In genomic region chr5:173144200-173145176, GRCh38 we compare ENCODE assay signal across 8 cellular contexts. TPM values are rescaled to one million over a fixed set of nuclear protein-coding genes. Genes with fewer than 3 reads are reported as not detected.
DNase-seq lines count a peak whose midpoint lies in the region; ATAC-seq, FAIRE-seq and TF ChIP-seq lines count a peak whose summit lies in the region.

Gene BNIP1, plus strand, starts transcription at chr5:173144531. Its CDS starts 15 bp downstream, at chr5:173144546.

- H3K79me2 ChIP-seq in H1 (ENCODE audit: control insufficient read depth in 1 of 2, insufficient read depth in 2 of 2, low read length in 2 of 2): no peaks in the 10 kb centered on the region

- DNase-seq in Caki2 (ENCODE audit: low read depth) (peak; percentile 98), HUDEP-2 (lab: John Stamatoyannopoulos, UW; ENCODE audit: unreplicated experiment in 76 of 76) (peak in 75 of 76 experiments; percentile 37 to 94 (median 88)), NOMO-1 treated with dmso at 0.1 percent for 144 hours (lab: John Stamatoyannopoulos, UW; ENCODE audit: unreplicated experiment) (peak; percentile 81), H1 (ENCODE audit: low read depth in 1 of 2, low spot score in 2 of 2) (peak; percentile 87 to 99), memory B cell (ENCODE audit: low spot score in 2 of 2) (peak; percentile 98 to 99)
- DNase-seq in activated CD8-positive, alpha-beta memory T cell treated with anti-CD3 and anti-CD28 coated beads for 48 hours (ENCODE audit: low read depth in 2 of 3, low spot score in 2 of 3): peak; percentile 85 to 97 (median 96)
- DNase-seq in stimulated activated CD8-positive, alpha-beta memory T cell treated with anti-CD3 and anti-CD28 coated beads, Interleukin-12 subunit alpha, Interleukin-12 subunit beta, amount 100 ng/mL, for 24 hours (ENCODE audit: extremely low read depth): peak; percentile 92

- CTCF ChIA-PET in H1 (lab: Charles Lee; ENCODE audit: partially characterized antibody): interaction anchor here (0.7 to 2.8 kb wide), 24 partner anchors 9 to 971 kb away, joined by 3 to 15 read pairs (median 4); no protein-coding TSS in a partner anchor

- peak within 1 kb of the TSS; percentile 100 for H2AFZ ChIP-seq in H1 (ENCODE audit: low read length)

- peak in 1 of 2 experiments; percentile 63; a peak in 2 of 3 replicates for TF ChIP-seq POLR2A in H1 (IDR thresholded peaks at IDR 0.05; ENCODE audit: control extremely low read depth in 1 of 2, low read depth in 2 of 2, low read length in 2 of 2)

- H4K5ac ChIP-seq in H1 (ENCODE audit: insufficient read length, low read depth, low read length): peak within 1 kb of the TSS; percentile 32

- FAIRE-seq in H1 (lab: Jason Lieb, UNC): peak; percentile 88

- peak in 1 of 2 experiments; percentile 89; a peak in 2 of 3 replicates for TF ChIP-seq EP300 in H1 (IDR thresholded peaks at IDR 0.05; ENCODE audit: borderline replicate concordance in 1 of 2, low read depth in 2 of 2, low read length in 2 of 2)

- peak within 1 kb of the TSS in 3 of 4 experiments; percentile 60 to 66 (median 65); a peak in 5 of 7 replicates for H3K9ac ChIP-seq in H1 (replicated peaks in 1 of 4; ENCODE audit: extremely low read depth in 1 of 4, low read depth in 3 of 4, low read length in 3 of 4)

- peaks cover 0 to 3% (median 0%) of the 10 kb centered on the region in 4 experiments; a peak in 3 of 8 replicates for H3K36me3 ChIP-seq in H1 (ENCODE audit: control insufficient read depth in 2 of 4, insufficient read depth in 4 of 4, low read length in 3 of 4)

- no peak within 1 kb of the TSS for H3K23ac ChIP-seq in H1 (ENCODE audit: insufficient read length)

- H2BK15ac ChIP-seq in H1 (ENCODE audit: low read length): no peak within 1 kb of the TSS

- no peak within 1 kb of the TSS for H4K91ac ChIP-seq in H1 (replicated peaks; ENCODE audit: insufficient read length, low read length)

- no peak within 1 kb of the TSS for H3K4ac ChIP-seq in H1 (replicated peaks; ENCODE audit: insufficient read length, low read depth, low read length)

- peak within 1 kb of the TSS; percentile 29; the same call in 1 of the 2 replicates for H2BK5ac ChIP-seq in H1 (ENCODE audit: low read depth, low read length)

- peak; percentile 58 to 66 for TF ChIP-seq RAD21 in H1 (IDR thresholded peaks at IDR 0.05 in 1 of 2, conservative IDR thresholded peaks at IDR 0.05 in 1 of 2; ENCODE audit: low read depth in 2 of 2, low read length in 2 of 2)

- peak; percentile 88 to 98 (median 92) for TF ChIP-seq CTCF in H1 (IDR thresholded peaks at IDR 0.05; ENCODE audit: control extremely low read depth in 1 of 3, insufficient read depth in 1 of 3, low read depth in 1 of 3, low read length in 3 of 3)

- H4K8ac ChIP-seq in H1 (ENCODE audit: extremely low read depth, insufficient read depth, low read length): peak within 1 kb of the TSS; percentile 58

- H3K4me2 ChIP-seq in H1 (ENCODE audit: insufficient read depth in 1 of 2, low read depth in 2 of 2, low read length in 2 of 2): peak within 1 kb of the TSS; percentile 58 to 93

- no peaks in the 10 kb centered on the region for H3K79me1 ChIP-seq in H1 (ENCODE audit: low read depth, low read length)

- peak within 1 kb of the TSS; percentile 97 for H3K27ac Mint-ChIP-seq in memory B cell

- no peak within 1 kb of the TSS for H2BK120ac ChIP-seq in H1 (replicated peaks; ENCODE audit: low read depth, low read length)

- H3K4me3 ChIP-seq in H1 (ENCODE audit: extremely low read depth in 1 of 4, insufficient read depth in 2 of 4, low read depth in 3 of 4, low read length in 4 of 4): peak within 1 kb of the TSS; percentile 58 to 97 (median 94)

- H3K56ac ChIP-seq in H1 (replicated peaks; ENCODE audit: insufficient read length, low read depth, low read length): no peak within 1 kb of the TSS

- H3K4me3 Mint-ChIP-seq in memory B cell: peak within 1 kb of the TSS; percentile 95

- H3K36me3 Mint-ChIP-seq in memory B cell: peaks cover 10% of the 10 kb centered on the region

- no peaks in the 10 kb centered on the region for H3K9me3 ChIP-seq in H1 (ENCODE audit: insufficient read depth in 2 of 2, low read depth in 1 of 2, low read length in 1 of 2)

- H4K20me1 ChIP-seq in H1 (replicated peaks in 1 of 2; ENCODE audit: control insufficient read depth in 1 of 2, insufficient read depth in 2 of 2, low read length in 2 of 2): no peaks in the 10 kb centered on the region

- peaks cover 2% of the 10 kb centered on the region; the same call in 1 of the 2 replicates for H3K23me2 ChIP-seq in H1 (ENCODE audit: low read depth, low read length)

- peak; percentile 93 for ATAC-seq in GM21381 (IDR thresholded peaks at IDR 0.05; ENCODE audit: unreplicated experiment)
- ATAC-seq in memory B cell (ENCODE audit: low read depth): peak; percentile 88

- POLR2A ChIA-PET in H1 (lab: Charles Lee; ENCODE audit: partially characterized antibody): interaction anchor here (1.0 to 1.3 kb wide), 3 partner anchors 119 to 184 kb away, joined by 3 to 7 read pairs (median 4); partner anchors contain the start of gene STC2

- no peaks in the 10 kb centered on the region for H3K9me3 Mint-ChIP-seq in memory B cell

- H3K14ac ChIP-seq in H1 (ENCODE audit: insufficient read length): no peak within 1 kb of the TSS

- peak within 1 kb of the TSS; percentile 34 for H3K18ac ChIP-seq in H1 (ENCODE audit: extremely low read depth, low read length)

- peaks cover 3% of the 10 kb centered on the region for H3K4me1 Mint-ChIP-seq in memory B cell

- H2BK12ac ChIP-seq in H1 (ENCODE audit: low read depth, low read length): no peak within 1 kb of the TSS; the same call in none of the 2 replicates

- H2BK20ac ChIP-seq in H1 (ENCODE audit: low read length): no peak within 1 kb of the TSS

- H3K27ac ChIP-seq in H1 (ENCODE audit: low read depth, low read length): peak within 1 kb of the TSS; percentile 60

- in situ Hi-C loops in Caki2 (cut with HindIII; ENCODE audit: low pct_unique_long_range_greater_than_20kb, low sequenced_read_pairs): no loop called here

- no peaks in the 10 kb centered on the region for H3K27me3 Mint-ChIP-seq in memory B cell

- H2AK5ac ChIP-seq in H1 (ENCODE audit: low read depth, low read length): no peak within 1 kb of the TSS

- 3% methylated on average over 48 of the region's 48 CpGs; no CpG with 5 or more reads in 1 of the 2 experiments for WGBS in H1 (ENCODE audit: extremely low coverage in 1 of 2, insufficient coverage in 1 of 2, insufficient read length in 1 of 2, insufficient replicate concordance in 2 of 2, low coverage in 1 of 2, low lambda C conversion rate in 2 of 2, missing lambda C conversion rate in 1 of 2), 2 experiments

- peaks cover 4 to 9% (median 6%) of the 10 kb centered on the region in 4 experiments; a peak in 6 of 7 replicates for H3K4me1 ChIP-seq in H1 (replicated peaks in 1 of 4; ENCODE audit: control insufficient read depth in 3 of 4, insufficient read depth in 4 of 4, low read length in 3 of 4)

- H3K27me3 ChIP-seq in H1 (replicated peaks in 1 of 4; ENCODE audit: control insufficient read depth in 3 of 4, extremely low read depth in 1 of 4, insufficient read depth in 3 of 4, low read length in 3 of 4): no peaks in the 10 kb centered on the region

TF ChIP-seq in H1, 55 proteins besides CTCF, POLR2A, EP300 and RAD21 (continues in another document):
- TF ChIP-seq, protein P1, sequence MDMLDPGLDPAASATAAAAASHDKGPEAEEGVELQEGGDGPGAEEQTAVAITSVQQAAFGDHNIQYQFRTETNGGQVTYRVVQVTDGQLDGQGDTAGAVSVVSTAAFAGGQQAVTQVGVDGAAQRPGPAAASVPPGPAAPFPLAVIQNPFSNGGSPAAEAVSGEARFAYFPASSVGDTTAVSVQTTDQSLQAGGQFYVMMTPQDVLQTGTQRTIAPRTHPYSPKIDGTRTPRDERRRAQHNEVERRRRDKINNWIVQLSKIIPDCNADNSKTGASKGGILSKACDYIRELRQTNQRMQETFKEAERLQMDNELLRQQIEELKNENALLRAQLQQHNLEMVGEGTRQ (IDR thresholded peaks at IDR 0.05; ENCODE audit: low read length): no peak
- TF ChIP-seq E2F6 (IDR thresholded peaks at IDR 0.05) (peak; percentile 65), TEAD4 (IDR thresholded peaks at IDR 0.05; ENCODE audit: low read depth, low read length) (peak; percentile 35; the same call in 1 of the 2 replicates), SP4 (IDR thresholded peaks at IDR 0.05; ENCODE audit: low read length) (peak; percentile 79), KDM4A (IDR thresholded peaks at IDR 0.05; ENCODE audit: low read depth, low read length, severe bottlenecking) (peak; percentile 68), PHF8 (conservative IDR thresholded peaks at IDR 0.05; ENCODE audit: low read depth, low read length) (peak; percentile 70), TAF1 (IDR thresholded peaks at IDR 0.05; ENCODE audit: low read depth, low read length) (peak; percentile 71), EZH2 (IDR thresholded peaks at IDR 0.05; ENCODE audit: low read depth, low read length, severe bottlenecking) (no peak), TCF12 (IDR thresholded peaks at IDR 0.05; ENCODE audit: low read depth, low read length) (0 out of 2 replicates have a peak, but pooled peaks have one; percentile 11), RBBP5 (IDR thresholded peaks at IDR 0.05; ENCODE audit: borderline replicate concordance, low read depth, low read length) (peak; percentile 77), CHD2 (IDR thresholded peaks at IDR 0.05; ENCODE audit: low read length) (no peak), ASH2L (IDR thresholded peaks at IDR 0.05; ENCODE audit: low read length) (peak; percentile 92), NANOG (IDR thresholded peaks at IDR 0.05; ENCODE audit: insufficient read depth, low read depth, low read length, poor library complexity, severe bottlenecking) (no peak), CTBP2 (IDR thresholded peaks at IDR 0.05; ENCODE audit: borderline replicate concordance, insufficient read depth, insufficient read length, low read length) (no peak), SIX5 (IDR thresholded peaks at IDR 0.05; ENCODE audit: low read depth, low read length) (no peak)

RNA-seq across cellular contexts. Expression of gene BNIP1, which starts in this region (rescaled TPM):
- total RNA-seq in Caki2 (2014; rRNA removed; shearing (Covaris generic); ENCODE audit: low replicate concordance): 25.2 and 30.4 TPM in 2 replicates
- 11.8 and 13.5 TPM in 2 replicates for total RNA-seq in H1 (2021; fragmentation: NEBNext Ultra II Directional; extraction: Animal tissue kit (Norgen Biotek cat#: 25700))
- polyA plus RNA-seq in H1 (2011; rRNA removed): 14.6 and 14.7 TPM in 2 replicates
- 15.5 TPM for polyA plus RNA-seq in H1 (2011; cell fraction: cytosol; rRNA removed)
- polyA plus RNA-seq in H1 (2011; cell fraction: nucleus; rRNA removed): 11.2 TPM
- polyA plus RNA-seq in H1 (2012, experiment 1 of 2): 11.8 to 12.2 TPM (median 12.0 TPM) in 4 replicates
- 19.5 TPM for polyA plus RNA-seq in H1 (2012, experiment 2 of 2)
- 12.6 TPM for polyA plus RNA-seq in H1 (2013, experiment 1 of 2)
- polyA plus RNA-seq in H1 (2013, experiment 2 of 2): 12.9 TPM
- polyA minus RNA-seq in H1 (2011; rRNA and poly(A)+ RNA removed): 8.4 and 11.8 TPM in 2 replicates
- polyA minus RNA-seq in H1 (2011; cell fraction: cytosol; rRNA and poly(A)+ RNA removed): 5.3 TPM
- polyA minus RNA-seq in H1 (2011; cell fraction: nucleus; rRNA and poly(A)+ RNA removed): 5.6 TPM

Comparison
In these comparisons a context has a peak if more than half of its experiments do, and no peak if none do; other contexts are left out.
1. Peak in every context shown above with its lines: DNase-seq, ATAC-seq, H3K4me3 ChIP-seq and H3K27ac ChIP-seq.